In the genomic region with DNA sequence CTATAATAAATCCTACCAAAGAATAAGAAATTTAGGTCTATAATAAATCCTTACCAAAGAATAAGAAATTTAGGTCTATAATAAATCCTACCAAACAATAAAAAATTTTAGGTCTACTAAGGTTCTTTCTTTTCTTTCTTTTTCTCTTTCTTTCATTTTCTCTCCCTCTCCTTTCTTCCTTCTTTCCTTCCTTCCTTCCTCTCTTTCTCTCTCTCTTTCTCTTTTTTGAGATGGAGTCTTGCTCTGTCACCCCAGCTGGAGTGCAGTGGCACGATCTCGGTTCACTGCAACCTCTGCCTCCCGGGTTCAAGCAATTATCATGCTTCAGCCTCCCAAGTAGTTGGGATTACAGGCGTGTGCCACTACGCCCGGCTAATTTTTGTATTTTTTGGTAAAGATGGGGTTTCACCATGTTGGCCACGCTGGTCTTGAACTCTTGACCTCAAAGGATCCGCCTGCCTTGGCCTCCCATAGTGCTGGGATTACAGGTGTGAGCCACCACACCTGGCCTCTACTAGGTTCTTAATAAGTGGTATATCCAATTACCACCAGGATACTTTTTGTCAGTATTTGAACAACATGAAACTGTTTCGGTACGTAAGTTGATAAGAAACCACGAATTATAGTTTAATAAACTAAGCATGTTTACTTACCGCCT, we compare ENCODE assay signal across 7 cellular contexts. TPM values are rescaled to one million over a fixed set of nuclear protein-coding genes. Genes with fewer than 3 reads are reported as not detected.
DNase-seq lines count a peak whose midpoint lies in the region; ATAC-seq, FAIRE-seq and TF ChIP-seq lines count a peak whose summit lies in the region.
"Not testable (repeated sequence)": the region's sequence is repeated elsewhere in the genome, so short reads cannot be mapped to it uniquely, and the experiment has no call there.

No MANE protein-coding gene starts in this region.

- not testable (repeated sequence) for H3K9me3 ChIP-seq in GM23248 (ENCODE audit: low read depth); Peyer's patch; astrocyte (ENCODE audit: insufficient read depth, low read depth, low read length); esophagus (ENCODE audit: control insufficient read depth in 2 of 2, insufficient read depth in 1 of 2, low read depth in 1 of 2, low read length in 1 of 2); mononuclear cell (ENCODE audit: low read depth, low read length)

- not testable (repeated sequence) for TF ChIP-seq POLR2A in Peyer's patch (IDR thresholded peaks at IDR 0.05)

- H3K4me3 ChIP-seq in GM23248: peak overlapping the region; percentile 59
- not testable (repeated sequence) for H3K4me3 ChIP-seq in Peyer's patch; astrocyte (ENCODE audit: insufficient read depth, low read depth, low read length); esophagus (ENCODE audit: low read depth in 1 of 2, low read length in 2 of 2); skin epidermis
- peak overlapping the region; percentile 26 for H3K4me3 ChIP-seq in mononuclear cell (ENCODE audit: low read length)

- in situ Hi-C loops in GM23248 (cut with MboI): not testable (repeated sequence)

- FAIRE-seq in astrocyte (lab: Jason Lieb, UNC): not testable (repeated sequence)

- TF ChIP-seq CTCF in Peyer's patch (IDR thresholded peaks at IDR 0.05); astrocyte (IDR thresholded peaks at IDR 0.05; ENCODE audit: insufficient read depth, low read depth, low read length): not testable (repeated sequence)

- H4K20me1 ChIP-seq in GM23248 (ENCODE audit: insufficient read depth); astrocyte (ENCODE audit: insufficient read depth, low read length): not testable (repeated sequence)

- H3K4me2 ChIP-seq in GM23248 (ENCODE audit: unreplicated experiment) (peak overlapping the region; percentile 80), astrocyte (ENCODE audit: low read length) (peak overlapping the region; percentile 69)

- H3K36me3 Mint-ChIP-seq in activated CD8-positive, alpha-beta memory T cell treated with anti-CD3 and anti-CD28 coated beads, Interleukin-2, amount 10 ng/mL, durations not matched to agents 7 days and 5 days: peaks cover 37% of the 10 kb centered on the region
- H3K36me3 Mint-ChIP-seq in astrocyte (ENCODE audit: low read depth, unreplicated experiment): not testable (repeated sequence)

- peaks cover 24% of the 10 kb centered on the region for H3K4me1 ChIP-seq in GM23248 (ENCODE audit: insufficient read depth)
- peaks cover 0 to 13% (median 7%) of the 10 kb centered on the region in 4 donors for H3K4me1 ChIP-seq in Peyer's patch
- H3K4me1 ChIP-seq in astrocyte (ENCODE audit: insufficient read depth, low read length): peaks cover 17% of the 10 kb centered on the region
- peaks cover 6 to 13% of the 10 kb centered on the region in 2 donors for H3K4me1 ChIP-seq in esophagus (ENCODE audit: control insufficient read depth in 2 of 2, insufficient read depth in 2 of 2, low read length in 1 of 2)
- peaks cover 42% of the 10 kb centered on the region for H3K4me1 ChIP-seq in mononuclear cell (ENCODE audit: insufficient read depth, low read length)

- H3K9me3 Mint-ChIP-seq in activated CD8-positive, alpha-beta memory T cell treated with anti-CD3 and anti-CD28 coated beads, Interleukin-2, amount 10 ng/mL, durations not matched to agents 7 days and 5 days (ENCODE audit: low read depth); astrocyte (ENCODE audit: unreplicated experiment): not testable (repeated sequence)

- H3K4me3 Mint-ChIP-seq in activated CD8-positive, alpha-beta memory T cell treated with anti-CD3 and anti-CD28 coated beads, Interleukin-2, amount 10 ng/mL, durations not matched to agents 7 days and 5 days: peak overlapping the region; percentile 74
- H3K4me3 Mint-ChIP-seq in astrocyte (ENCODE audit: unreplicated experiment): not testable (repeated sequence)

- peak overlapping the region; percentile 97 for H3K27ac ChIP-seq in GM23248
- H3K27ac ChIP-seq in Peyer's patch: peak overlapping the region in 3 of 4 donors; percentile 70 to 74 (median 71)
- H3K27ac ChIP-seq in astrocyte (ENCODE audit: low read depth, low read length): peak overlapping the region; percentile 76
- H3K27ac ChIP-seq in esophagus (ENCODE audit: low read depth in 2 of 2, low read length in 1 of 2): peak overlapping the region; percentile 64 to 65
- peak overlapping the region in 18 of 21 experiments; percentile 27 to 92 (median 76) for H3K27ac ChIP-seq in skin epidermis

- peaks cover 59% of the 10 kb centered on the region for H3K4me1 Mint-ChIP-seq in activated CD8-positive, alpha-beta memory T cell treated with anti-CD3 and anti-CD28 coated beads, Interleukin-2, amount 10 ng/mL, durations not matched to agents 7 days and 5 days
- H3K4me1 Mint-ChIP-seq in astrocyte (ENCODE audit: low read depth, unreplicated experiment): not testable (repeated sequence)

- H2AFZ ChIP-seq in GM23248 (peak overlapping the region; percentile 66), astrocyte (ENCODE audit: low read depth, low read length) (peak overlapping the region; percentile 59)

- H3K36me3 ChIP-seq in GM23248 (ENCODE audit: low read depth); Peyer's patch; astrocyte (ENCODE audit: insufficient read depth, low read length); esophagus (ENCODE audit: control insufficient read depth in 2 of 2, insufficient read depth in 2 of 2, low read length in 1 of 2): not testable (repeated sequence)

- H3K27me3 Mint-ChIP-seq in activated CD8-positive, alpha-beta memory T cell treated with anti-CD3 and anti-CD28 coated beads, Interleukin-2, amount 10 ng/mL, durations not matched to agents 7 days and 5 days; astrocyte (ENCODE audit: low read depth, unreplicated experiment): not testable (repeated sequence)

- H3K27ac Mint-ChIP-seq in activated CD8-positive, alpha-beta memory T cell treated with anti-CD3 and anti-CD28 coated beads, Interleukin-2, amount 10 ng/mL, durations not matched to agents 7 days and 5 days: peak overlapping the region; percentile 96
- peak overlapping the region; percentile 92 for H3K27ac Mint-ChIP-seq in astrocyte (ENCODE audit: unreplicated experiment)

- DNase-seq in GM23248; activated CD8-positive, alpha-beta memory T cell treated with anti-CD3 and anti-CD28 coated beads, Interleukin-2, amount 10 ng/mL, durations not matched to agents 7 days and 5 days; astrocyte (ENCODE audit: low read depth): not testable (repeated sequence)
- peak in 1 of 3 donors; percentile 39 for DNase-seq in Peyer's patch

- peak overlapping the region; percentile 80 for H3K9ac ChIP-seq in GM23248
- peak overlapping the region; percentile 0 for H3K9ac ChIP-seq in astrocyte (ENCODE audit: low read length)

- peaks cover 26% of the 10 kb centered on the region for H3K79me2 ChIP-seq in GM23248 (ENCODE audit: insufficient read depth)
- not testable (repeated sequence) for H3K79me2 ChIP-seq in astrocyte (ENCODE audit: insufficient read depth, low read length)

- not testable (repeated sequence) for ATAC-seq in activated CD8-positive, alpha-beta memory T cell treated with anti-CD3 and anti-CD28 coated beads, Interleukin-2, amount 10 ng/mL, durations not matched to agents 7 days and 5 days

- not testable (repeated sequence) for H3K27me3 ChIP-seq in GM23248 (replicated peaks; ENCODE audit: insufficient read depth); Peyer's patch; astrocyte (ENCODE audit: insufficient read depth, low read length); esophagus (ENCODE audit: control insufficient read depth in 1 of 2, insufficient read depth in 2 of 2, low read length in 2 of 2); mononuclear cell (ENCODE audit: insufficient read depth, low read length)

- CTCF ChIA-PET in activated CD8-positive, alpha-beta memory T cell treated with anti-CD3 and anti-CD28 coated beads, Interleukin-2, amount 10 ng/mL, durations not matched to agents 7 days and 5 days (lab: Charles Lee): interaction anchor here (0.8 to 2.6 kb wide), 8 partner anchors 8 to 273 kb away, joined by 3 to 12 read pairs (median 4); no protein-coding TSS in a partner anchor

- WGBS in GM23248 (ENCODE audit: low coverage in 1 of 2, low lambda C conversion rate in 2 of 2, missing lambda C conversion rate in 2 of 2), 2 experiments: 81 to 85% methylated on average over 12 of the region's 12 CpGs
- 87 to 88% methylated on average over 12 of the region's 12 CpGs for WGBS in esophagus, 2 donors

- H3F3A ChIP-seq in GM23248 (ENCODE audit: insufficient read depth): peaks cover 26% of the 10 kb centered on the region

- not testable (repeated sequence) for H3K9me2 ChIP-seq in GM23248 (ENCODE audit: insufficient read depth)

RNA-seq across cellular contexts. Expression of a gene that starts 31.5 kb away (rescaled TPM):
- 305 and 319 TPM in 2 replicates for total RNA-seq in GM23248 (2014; rRNA removed; shearing (Covaris generic))
- 26.5 and 28.4 TPM in 2 replicates for polyA plus RNA-seq in GM23248 (2016; fragmentation: Nextera tagmentation; extraction: Ambion mirVana)
- total RNA-seq in Peyer's patch: 100 to 1,000 TPM in 3 of 4 donors, 10 to 100 TPM in 1; 73.4 to 170 (median 117) TPM
- 10 to 100 TPM; 42.9 to 49.9 TPM for total RNA-seq in activated CD8-positive, alpha-beta memory T cell treated with anti-CD3 and anti-CD28 coated beads, Interleukin-2, amount 10 ng/mL, durations not matched to agents 7 days and 5 days
- total RNA-seq in astrocyte: 28.3 and 36.7 TPM in 2 replicates
- polyA plus RNA-seq in esophagus: 100 to 1,000 TPM; 143 to 169 TPM
- 72.7 TPM for total RNA-seq in mononuclear cell
